1 cellular context compared by ENCODE assay signal in the genomic region with DNA sequence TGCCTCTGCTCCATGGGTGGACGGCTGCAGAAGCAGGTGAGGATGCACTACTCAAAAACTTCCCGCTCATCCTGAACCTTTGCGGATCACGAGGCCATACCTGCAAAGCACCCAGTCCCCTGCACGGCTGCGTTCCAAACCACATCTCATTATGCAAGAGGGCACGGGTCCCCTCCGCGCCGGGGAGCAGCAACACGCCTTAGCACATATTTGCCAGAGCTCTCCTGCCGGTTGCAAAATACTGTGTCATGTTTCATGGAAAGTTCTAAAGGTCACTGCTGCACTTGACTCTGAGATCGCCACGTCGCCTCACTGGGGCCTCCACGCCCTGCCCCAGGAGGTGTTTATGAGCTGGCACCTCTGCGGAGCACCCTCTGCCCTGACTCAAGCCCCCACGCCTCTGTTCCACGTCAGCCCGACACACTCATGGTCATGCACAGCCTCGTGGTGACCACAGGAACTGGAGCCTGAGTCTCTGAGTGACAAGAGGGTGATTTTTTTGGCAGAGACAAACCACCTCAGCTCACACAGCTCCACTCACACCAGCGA.
TF ChIP-seq lines count a peak whose summit lies in the region.

No MANE protein-coding gene starts in this region.

TF ChIP-seq in A549, 52 proteins besides CTCF, POLR2A, EP300 and RAD21 (continued from another document):
- TF ChIP-seq ESRRA (IDR thresholded peaks at IDR 0.05; ENCODE audit: borderline replicate concordance, low read length) = 0 out of 2 replicates have a peak, but pooled peaks have one; percentile 54
- TF ChIP-seq, protein P1, sequence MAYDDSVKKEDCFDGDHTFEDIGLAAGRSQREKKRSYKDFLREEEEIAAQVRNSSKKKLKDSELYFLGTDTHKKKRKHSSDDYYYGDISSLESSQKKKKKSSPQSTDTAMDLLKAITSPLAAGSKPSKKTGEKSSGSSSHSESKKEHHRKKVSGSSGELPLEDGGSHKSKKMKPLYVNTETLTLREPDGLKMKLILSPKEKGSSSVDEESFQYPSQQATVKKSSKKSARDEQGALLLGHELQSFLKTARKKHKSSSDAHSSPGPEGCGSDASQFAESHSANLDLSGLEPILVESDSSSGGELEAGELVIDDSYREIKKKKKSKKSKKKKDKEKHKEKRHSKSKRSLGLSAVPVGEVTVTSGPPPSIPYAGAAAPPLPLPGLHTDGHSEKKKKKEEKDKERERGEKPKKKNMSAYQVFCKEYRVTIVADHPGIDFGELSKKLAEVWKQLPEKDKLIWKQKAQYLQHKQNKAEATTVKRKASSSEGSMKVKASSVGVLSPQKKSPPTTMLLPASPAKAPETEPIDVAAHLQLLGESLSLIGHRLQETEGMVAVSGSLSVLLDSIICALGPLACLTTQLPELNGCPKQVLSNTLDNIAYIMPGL (CRISPR knock-in tag; IDR thresholded peaks at IDR 0.05; ENCODE audit: borderline replicate concordance) = no peak
- no peak for TF ChIP-seq CHD4 (IDR thresholded peaks at IDR 0.05; ENCODE audit: borderline replicate concordance)
- peak; percentile 78 for TF ChIP-seq JUNB (IDR thresholded peaks at IDR 0.05)
- no peak for TF ChIP-seq PBX3 (IDR thresholded peaks at IDR 0.05)
- peak; percentile 53 for TF ChIP-seq MAFK (IDR thresholded peaks at IDR 0.05; ENCODE audit: partially characterized antibody)
- no peak for TF ChIP-seq HDAC2 (IDR thresholded peaks at IDR 0.05)
- TF ChIP-seq FOXS1 (CRISPR knock-in tag; IDR thresholded peaks at IDR 0.05) = no peak
- TF ChIP-seq HOXB13 (CRISPR knock-in tag; IDR thresholded peaks at IDR 0.05; ENCODE audit: low read depth) = no peak
- TF ChIP-seq MAZ (IDR thresholded peaks at IDR 0.05; ENCODE audit: borderline replicate concordance, low read depth, low read length) = 0 out of 2 replicates have a peak, but pooled peaks have one; percentile 39
- no peak for TF ChIP-seq SREBF2 (IDR thresholded peaks at IDR 0.05)
- TF ChIP-seq, protein P2, sequence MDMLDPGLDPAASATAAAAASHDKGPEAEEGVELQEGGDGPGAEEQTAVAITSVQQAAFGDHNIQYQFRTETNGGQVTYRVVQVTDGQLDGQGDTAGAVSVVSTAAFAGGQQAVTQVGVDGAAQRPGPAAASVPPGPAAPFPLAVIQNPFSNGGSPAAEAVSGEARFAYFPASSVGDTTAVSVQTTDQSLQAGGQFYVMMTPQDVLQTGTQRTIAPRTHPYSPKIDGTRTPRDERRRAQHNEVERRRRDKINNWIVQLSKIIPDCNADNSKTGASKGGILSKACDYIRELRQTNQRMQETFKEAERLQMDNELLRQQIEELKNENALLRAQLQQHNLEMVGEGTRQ (IDR thresholded peaks at IDR 0.05) = 0 out of 2 replicates have a peak, but pooled peaks have one; percentile 4
- TF ChIP-seq, protein P3, sequence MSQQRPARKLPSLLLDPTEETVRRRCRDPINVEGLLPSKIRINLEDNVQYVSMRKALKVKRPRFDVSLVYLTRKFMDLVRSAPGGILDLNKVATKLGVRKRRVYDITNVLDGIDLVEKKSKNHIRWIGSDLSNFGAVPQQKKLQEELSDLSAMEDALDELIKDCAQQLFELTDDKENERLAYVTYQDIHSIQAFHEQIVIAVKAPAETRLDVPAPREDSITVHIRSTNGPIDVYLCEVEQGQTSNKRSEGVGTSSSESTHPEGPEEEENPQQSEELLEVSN (IDR thresholded peaks at IDR 0.05; ENCODE audit: borderline replicate concordance, low read depth) = peak; percentile 87
- no peak for TF ChIP-seq TP53 (CRISPR knock-in tag; IDR thresholded peaks at IDR 0.05)
- TF ChIP-seq FOSL2 (IDR thresholded peaks at IDR 0.05) = peak; percentile 41; the same call in 1 of the 2 replicates
- peak; percentile 84 for TF ChIP-seq FOSL2 (CRISPR knock-in tag; IDR thresholded peaks at IDR 0.05)
- TF ChIP-seq RARB (CRISPR knock-in tag; IDR thresholded peaks at IDR 0.05) = peak; percentile 25; the same call in 1 of the 2 replicates
